ENCODE assay signal across 8 cellular contexts in the genomic region with DNA sequence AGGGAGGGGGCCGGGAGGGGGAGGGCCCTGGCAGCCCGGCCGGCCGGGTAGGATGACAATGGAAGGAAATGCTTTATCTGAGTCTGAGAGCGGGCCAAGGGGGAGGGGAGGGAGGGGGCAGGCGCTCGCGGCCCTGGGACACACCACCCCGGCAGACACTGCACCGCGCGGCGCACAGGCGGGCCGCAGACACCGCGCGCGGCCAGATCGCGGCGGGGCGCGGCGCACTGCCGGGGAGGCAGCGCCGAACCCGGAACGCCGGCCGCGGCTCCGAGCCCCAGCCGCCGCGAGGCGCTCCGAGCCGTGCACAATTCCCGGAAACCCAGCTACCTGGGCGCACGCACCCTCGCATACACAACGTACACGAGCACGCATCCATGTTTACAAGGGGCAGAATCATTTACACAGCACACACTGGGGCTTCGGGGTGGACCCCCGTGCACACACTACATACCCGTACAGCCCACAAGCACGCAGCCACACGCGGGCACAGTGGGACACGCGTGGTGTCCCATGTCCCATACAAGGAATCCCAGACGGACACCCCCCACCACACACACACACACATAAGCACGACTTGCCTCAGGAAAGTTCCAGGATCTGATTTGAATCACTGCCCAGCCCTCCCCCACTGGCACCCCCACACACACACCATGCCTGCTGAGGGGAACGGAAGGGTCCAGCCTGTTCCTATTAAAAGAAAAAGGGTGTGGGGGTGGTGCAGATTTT. TPM values are rescaled to one million over a fixed set of nuclear protein-coding genes. Genes with fewer than 3 reads are reported as not detected.
DNase-seq lines count a peak whose midpoint lies in the region; ATAC-seq and TF ChIP-seq lines count a peak whose summit lies in the region.

HDAC7 (minus strand) TSS at position 2 of the 729 bp plus-strand sequence. CDS start 118 bp downstream, outside the sequence.

- H3K27me3 Mint-ChIP-seq in activated CD8-positive, alpha-beta T cell treated with anti-CD3 and anti-CD28 coated beads for 36 hours, result no peaks in the 10 kb centered on the region

- no peaks in the 10 kb centered on the region for H3K36me3 ChIP-seq in lung (ENCODE audit: control insufficient read depth in 2 of 2, insufficient read depth in 2 of 2, low read length in 2 of 2)

- ATAC-seq in HG02588 (IDR thresholded peaks at IDR 0.05; ENCODE audit: unreplicated experiment) (peak; percentile 36), lung (ENCODE audit: insufficient read depth, low FRiP score) (peak; percentile 32), HG03097 (IDR thresholded peaks at IDR 0.05; ENCODE audit: low FRiP score, unreplicated experiment) (no peak)
- peak; percentile 52 for ATAC-seq in activated CD8-positive, alpha-beta T cell treated with anti-CD3 and anti-CD28 coated beads for 36 hours

- H3K4me3 ChIP-seq in lung, result peak within 1 kb of the TSS; percentile 84

- intact Hi-C loops in activated CD8-positive, alpha-beta T cell treated with anti-CD3 and anti-CD28 coated beads for 36 hours (cut with micrococcal nuclease), result loop anchor here (10.0 kb wide), 1 partner anchor 605 kb away; no protein-coding TSS in a partner anchor

- H3K4me1 Mint-ChIP-seq in activated CD8-positive, alpha-beta T cell treated with anti-CD3 and anti-CD28 coated beads for 36 hours (ENCODE audit: low read depth), result peaks cover 52% of the 10 kb centered on the region

- H3K27me3 ChIP-seq in lung (ENCODE audit: control insufficient read depth, insufficient read depth), result no peaks in the 10 kb centered on the region

- H3K27ac Mint-ChIP-seq in activated CD8-positive, alpha-beta T cell treated with anti-CD3 and anti-CD28 coated beads for 36 hours, result peak within 1 kb of the TSS; percentile 99

- peak within 1 kb of the TSS; percentile 98 to 100 for H3K27ac ChIP-seq in lung (ENCODE audit: low read depth in 1 of 2, low read length in 1 of 2)

- CTCF ChIA-PET in activated CD8-positive, alpha-beta T cell treated with anti-CD3 and anti-CD28 coated beads for 36 hours (lab: Charles Lee), result interaction anchor here (1.8 to 7.3 kb wide), 5 partner anchors 7 to 113 kb away, joined by 4 to 240 read pairs (median 18); no protein-coding TSS in a partner anchor

- DNase-seq in GDM1 (lab: John Stamatoyannopoulos, UW) (peak; percentile 69), NCI-H446 treated with DMSO at 0.1 percent for 48 hours (lab: John Stamatoyannopoulos, UW) (peak; percentile 17), lung (ENCODE audit: low spot score) (peak; percentile 85)
- peak; percentile 87 for DNase-seq in activated CD8-positive, alpha-beta T cell treated with anti-CD3 and anti-CD28 coated beads for 36 hours
- peak; percentile 42 for DNase-seq in effector CD8-positive, alpha-beta T cell (lab: John Stamatoyannopoulos, UW)
- peak; percentile 70 to 78 for DNase-seq in stimulated activated CD4-positive, alpha-beta T cell treated with anti-CD3 and anti-CD28 coated beads, Interleukin-4, amount 100 ng/mL, for 48 hours (ENCODE audit: low read depth in 2 of 2)

- H3K36me3 Mint-ChIP-seq in activated CD8-positive, alpha-beta T cell treated with anti-CD3 and anti-CD28 coated beads for 36 hours (ENCODE audit: low read depth), result peaks cover 45% of the 10 kb centered on the region

- H3K9me3 ChIP-seq in lung (ENCODE audit: control insufficient read depth in 2 of 2, insufficient read depth in 1 of 2, low read length in 1 of 2), result no peaks in the 10 kb centered on the region

- no peaks in the 10 kb centered on the region for H3K9me3 Mint-ChIP-seq in activated CD8-positive, alpha-beta T cell treated with anti-CD3 and anti-CD28 coated beads for 36 hours

- TF ChIP-seq CTCF in activated CD8-positive, alpha-beta T cell treated with anti-CD3 and anti-CD28 coated beads for 36 hours (IDR thresholded peaks at IDR 0.05), result no peak
- no peak for TF ChIP-seq CTCF in lung (IDR thresholded peaks at IDR 0.05; ENCODE audit: control extremely low read depth, extremely low read depth)

- POLR2A ChIA-PET in activated CD8-positive, alpha-beta T cell treated with anti-CD3 and anti-CD28 coated beads for 36 hours (lab: Charles Lee), result interaction anchor here (0.8 to 37.9 kb wide), 5 partner anchors 12 to 38 kb away, joined by 3 to 904 read pairs (median 4); no protein-coding TSS in a partner anchor

- peaks cover 34 to 37% of the 10 kb centered on the region in 2 donors for H3K4me1 ChIP-seq in lung (ENCODE audit: control insufficient read depth in 2 of 2, insufficient read depth in 2 of 2, low read length in 2 of 2)

- H3K4me3 Mint-ChIP-seq in activated CD8-positive, alpha-beta T cell treated with anti-CD3 and anti-CD28 coated beads for 36 hours, result peak within 1 kb of the TSS; percentile 90

- WGBS in lung, 2 donors, result 0% methylated on average over 48 to 58 of the region's 58 CpGs

RNA-seq across cellular contexts. Expression of gene HDAC7, which starts in this region (rescaled TPM):
- total RNA-seq in activated CD8-positive, alpha-beta T cell treated with anti-CD3 and anti-CD28 coated beads for 36 hours, result 100 to 1,000 TPM; 373 to 382 TPM
- 100 to 1,000 TPM in 1 of 2 donors, 10 to 100 TPM in 1; 49.3 to 119 TPM for total RNA-seq in lung
- polyA plus RNA-seq in lung, result 10 to 100 TPM; 67.6 to 71.9 TPM

Comparison
In these comparisons a context has a peak if more than half of its experiments do, and no peak if none do; other contexts are left out.
1. DNase-seq: peak in every context shown above with its lines; median percentile 87 in activated CD8-positive, alpha-beta T cell treated with anti-CD3 and anti-CD28 coated beads for 36 hours; 85 in lung; 74 in stimulated activated CD4-positive, alpha-beta T cell treated with anti-CD3 and anti-CD28 coated beads, Interleukin-4, amount 100 ng/mL, for 48 hours; 69 in GDM1; 42 in effector CD8-positive, alpha-beta T cell; 17 in NCI-H446 treated with DMSO at 0.1 percent for 48 hours.